20 cellular contexts compared by ENCODE assay signal in genomic region chr16:57310801-57311200, GRCh38. TPM values are rescaled to one million over a fixed set of nuclear protein-coding genes. Genes with fewer than 3 reads are reported as not detected.
DNase-seq lines count a peak whose midpoint lies in the region; ATAC-seq and TF ChIP-seq lines count a peak whose summit lies in the region.
"Had no signal": no experiment of that assay in that cellular context is flagged by ENCODE, and none has a peak within 500 bp of the region (broad histone marks: within the 10 kb centered on the region; RNA-seq: fewer than 3 reads in every experiment).

No MANE protein-coding gene starts in this region.

- H3K4me3 ChIP-seq in BLaER1, result no peak overlapping the region
- H3K4me3 ChIP-seq in BLaER1 treated with 17β-estradiol and CSF1 and Interleukin-3, amounts not matched to agents 10 nM and 100 nM, result no peak overlapping the region
- H3K4me3 ChIP-seq in hepatocyte, result no peak overlapping the region
- H3K4me3 ChIP-seq: MG63 had no signal

- H3K9me2 ChIP-seq in hepatocyte (replicated peaks; ENCODE audit: insufficient read depth), result no peaks in the 10 kb centered on the region

- peaks cover 0 to 1% of the 10 kb centered on the region in 2 donors for H3K4me1 Mint-ChIP-seq in immature natural killer cell

- WGBS in hepatocyte (ENCODE audit: low lambda C conversion rate, missing lambda C conversion rate), result 62% methylated on average over 4 of the region's 4 CpGs

- no peaks in the 10 kb centered on the region for H3K9me3 ChIP-seq in BLaER1
- no peaks in the 10 kb centered on the region for H3K9me3 ChIP-seq in BLaER1 treated with 17β-estradiol and CSF1 and Interleukin-3, amounts not matched to agents 10 nM and 100 nM (replicated peaks in 1 of 11)
- no peaks in the 10 kb centered on the region for H3K9me3 ChIP-seq in hepatocyte (ENCODE audit: low read depth)
- H3K9me3 ChIP-seq: MG63 had no signal

- no peak overlapping the region for H3K9ac ChIP-seq in BLaER1
- H3K9ac ChIP-seq in BLaER1 treated with 17β-estradiol and CSF1 and Interleukin-3, amounts not matched to agents 10 nM and 100 nM, result no peak overlapping the region

- H3K27me3 ChIP-seq in BLaER1, result no peaks in the 10 kb centered on the region
- H3K27me3 ChIP-seq in BLaER1 treated with 17β-estradiol and CSF1 and Interleukin-3, amounts not matched to agents 10 nM and 100 nM, result no peaks in the 10 kb centered on the region
- no peaks in the 10 kb centered on the region for H3K27me3 ChIP-seq in hepatocyte

- no peaks in the 10 kb centered on the region for H3K79me2 ChIP-seq in hepatocyte

- peak; percentile 55 for ATAC-seq in left lobe of liver
- ATAC-seq: PC-3 had no signal

- H3K4me2 ChIP-seq in BLaER1 (peak overlapping the region; percentile 21), hepatocyte (no peak overlapping the region)
- H3K4me2 ChIP-seq in BLaER1 treated with 17β-estradiol and CSF1 and Interleukin-3, amounts not matched to agents 10 nM and 100 nM, result peak overlapping the region in 7 of 11 experiments; percentile 39 to 58 (median 48); a peak in 13 of 22 replicates

- H4K20me1 ChIP-seq in BLaER1 (no peaks in the 10 kb centered on the region), hepatocyte (ENCODE audit: insufficient read depth, poor library complexity, severe bottlenecking) (no peaks in the 10 kb centered on the region)
- no peaks in the 10 kb centered on the region for H4K20me1 ChIP-seq in BLaER1 treated with 17β-estradiol and CSF1 and Interleukin-3, amounts not matched to agents 10 nM and 100 nM

- peaks cover 0 to 9% (median 3%) of the 10 kb centered on the region in 3 donors for H3K27me3 Mint-ChIP-seq in immature natural killer cell (ENCODE audit: low read depth in 3 of 3)

- DNase-seq in left lobe of liver (ENCODE audit: low spot score) (no peak), hepatocyte (ENCODE audit: low spot score) (no peak), immature natural killer cell (no peak), DMS 273 treated with DMSO at 0.1 percent for 48 hours (lab: John Stamatoyannopoulos, UW) (no peak)
- DNase-seq in stimulated activated CD8-positive, alpha-beta memory T cell treated with anti-CD3 and anti-CD28 coated beads, Interleukin-4, amount 100 ng/mL, for 48 hours, result peak; percentile 11
- DNase-seq: ACHN, DND-41, H7, Kasumi-1, MG63, NCI-H1048, NCI-H1436, NCI-H2029, NCI-H345, NCI-H526, PC-3 had no signal

- no peak overlapping the region for H2AFZ ChIP-seq in hepatocyte

- H3K36me3 ChIP-seq in BLaER1, result no peaks in the 10 kb centered on the region
- H3K36me3 ChIP-seq in BLaER1 treated with 17β-estradiol and CSF1 and Interleukin-3, amounts not matched to agents 10 nM and 100 nM, result no peaks in the 10 kb centered on the region
- H3K36me3 ChIP-seq in hepatocyte (replicated peaks; ENCODE audit: insufficient read depth, low read depth), result no peaks in the 10 kb centered on the region
- H3K36me3 ChIP-seq: MG63 had no signal

- no peaks in the 10 kb centered on the region for H3K36me3 Mint-ChIP-seq in immature natural killer cell
- H3K36me3 Mint-ChIP-seq: CD14-positive monocyte had no signal

- no peak overlapping the region for H3K27ac Mint-ChIP-seq in immature natural killer cell
- H3K27ac Mint-ChIP-seq: CD14-positive monocyte had no signal

- no peak overlapping the region for H3K4me3 Mint-ChIP-seq in immature natural killer cell
- H3K4me3 Mint-ChIP-seq: CD14-positive monocyte had no signal

- H3K27ac ChIP-seq in BLaER1 (no peak overlapping the region), hepatocyte (no peak overlapping the region)
- no peak overlapping the region for H3K27ac ChIP-seq in BLaER1 treated with 17β-estradiol and CSF1 and Interleukin-3, amounts not matched to agents 10 nM and 100 nM

- H3K9me3 Mint-ChIP-seq in immature natural killer cell, result no peaks in the 10 kb centered on the region

- H3K4me1 ChIP-seq in BLaER1 (peaks cover 32% of the 10 kb centered on the region), hepatocyte (ENCODE audit: insufficient read depth) (peaks cover 4% of the 10 kb centered on the region)
- peaks cover 0 to 29% (median 21%) of the 10 kb centered on the region in 10 experiments; a peak in 14 of 20 replicates for H3K4me1 ChIP-seq in BLaER1 treated with 17β-estradiol and CSF1 and Interleukin-3, amounts not matched to agents 10 nM and 100 nM

- TF ChIP-seq CTCF in hepatocyte (IDR thresholded peaks at IDR 0.05; ENCODE audit: poor library complexity), result no peak

RNA-seq across cellular contexts. Expression of gene PLLP, which starts 26.3 kb away (rescaled TPM):
- total RNA-seq in left lobe of liver (7.5 TPM), hepatocyte (42.3 and 49.5 TPM in 2 replicates)
- polyA plus RNA-seq in hepatocyte (31.0 and 38.7 TPM in 2 replicates), immature natural killer cell (under 1 TPM; 0.21 to 0.57 (median 0.33) TPM)

RNA-seq across cellular contexts. Expression of gene CCL22, which starts 47.8 kb away (rescaled TPM):
- total RNA-seq in left lobe of liver (0.40 TPM), hepatocyte (0.13 TPM in 1 of 2 replicates, not detected in the other)
- polyA plus RNA-seq in hepatocyte (not detected in 2 replicates), immature natural killer cell (not detected)
- total RNA-seq: G401, H7, PC-3 had no signal
